8 cellular contexts compared by ENCODE assay signal in genomic region chr12:6684609-6685008, GRCh38. TPM values are rescaled to one million over a fixed set of nuclear protein-coding genes. Genes with fewer than 3 reads are reported as not detected.
DNase-seq lines count a peak whose midpoint lies in the region; ATAC-seq and TF ChIP-seq lines count a peak whose summit lies in the region.

No MANE protein-coding gene starts in this region.

- DNase-seq in activated CD8-positive, alpha-beta memory T cell treated with anti-CD3 and anti-CD28 coated beads, Interleukin-2, amount 50 U/mL, for 4 hours = peak; percentile 32
- DNase-seq in activated CD8-positive, alpha-beta memory T cell treated with anti-CD3 and anti-CD28 coated beads for 24 hours = no peak
- DNase-seq in NCI-H1694 treated with DMSO at 0.1 percent for 48 hours (lab: John Stamatoyannopoulos, UW) (peak; percentile 84), foreskin keratinocyte (no peak)
- DNase-seq in activated CD4-positive, alpha-beta T cell treated with anti-CD3 and anti-CD28 coated beads, Interleukin-2, amount 50 U/mL, for 48 hours = peak; percentile 34 to 54
- DNase-seq in stimulated activated naive B cell treated with anti-CD40 and anti-IgM and Interleukin-4, amounts not matched to agents 10 μg/mL and 1 μg/mL and 100 μg/mL, for 72 hours = peak; percentile 20

- peak; percentile 71 for TF ChIP-seq CTCF in foreskin keratinocyte (conservative IDR thresholded peaks at IDR 0.05)

- H3K4me1 ChIP-seq in foreskin keratinocyte = no peaks in the 10 kb centered on the region

- ATAC-seq in foreskin keratinocyte (no peak), GM19467 (IDR thresholded peaks at IDR 0.05; ENCODE audit: unreplicated experiment) (no peak), HG03139 (IDR thresholded peaks at IDR 0.05; ENCODE audit: unreplicated experiment) (no peak)
- no peak for ATAC-seq in stimulated activated naive B cell treated with anti-CD40 and anti-IgM and Interleukin-4, amounts not matched to agents 10 μg/mL and 1 μg/mL and 100 μg/mL, for 72 hours (replicated peaks)

- H3K4me3 Mint-ChIP-seq in stimulated activated naive B cell treated with anti-CD40 and anti-IgM and Interleukin-4, amounts not matched to agents 10 μg/mL and 1 μg/mL and 100 μg/mL, for 72 hours = no peak overlapping the region

- H3K4me1 Mint-ChIP-seq in stimulated activated naive B cell treated with anti-CD40 and anti-IgM and Interleukin-4, amounts not matched to agents 10 μg/mL and 1 μg/mL and 100 μg/mL, for 72 hours = peaks cover 24 to 59% of the 10 kb centered on the region in 2 donors

- H3K27ac Mint-ChIP-seq in stimulated activated naive B cell treated with anti-CD40 and anti-IgM and Interleukin-4, amounts not matched to agents 10 μg/mL and 1 μg/mL and 100 μg/mL, for 72 hours = peak overlapping the region; percentile 1

- no peaks in the 10 kb centered on the region for H3K27me3 Mint-ChIP-seq in stimulated activated naive B cell treated with anti-CD40 and anti-IgM and Interleukin-4, amounts not matched to agents 10 μg/mL and 1 μg/mL and 100 μg/mL, for 72 hours

- no peaks in the 10 kb centered on the region for H3K9me3 Mint-ChIP-seq in stimulated activated naive B cell treated with anti-CD40 and anti-IgM and Interleukin-4, amounts not matched to agents 10 μg/mL and 1 μg/mL and 100 μg/mL, for 72 hours

- H3K36me3 Mint-ChIP-seq in stimulated activated naive B cell treated with anti-CD40 and anti-IgM and Interleukin-4, amounts not matched to agents 10 μg/mL and 1 μg/mL and 100 μg/mL, for 72 hours = peaks cover 19 to 37% of the 10 kb centered on the region in 2 donors

- H3K27ac ChIP-seq in foreskin keratinocyte = no peak overlapping the region

- H3K27me3 ChIP-seq in foreskin keratinocyte = no peaks in the 10 kb centered on the region

RNA-seq across cellular contexts. Expression of gene ZNF384, which starts 4.6 kb away (rescaled TPM):
- total RNA-seq in foreskin keratinocyte = 28.0 and 30.4 TPM in 2 replicates
- 19.3 and 22.0 TPM in 2 replicates for polyA plus RNA-seq in foreskin keratinocyte

RNA-seq across cellular contexts. Expression of gene PIANP, which starts 16.0 kb away (rescaled TPM):
- total RNA-seq in foreskin keratinocyte = 0.04 TPM in 1 of 2 replicates, not detected in the other
- polyA plus RNA-seq in foreskin keratinocyte = 0.20 and 0.38 TPM in 2 replicates

RNA-seq across cellular contexts. Expression of gene ING4, which starts 21.7 kb away (rescaled TPM):
- total RNA-seq in foreskin keratinocyte = 9.9 and 16.2 TPM in 2 replicates
- 13.7 and 20.2 TPM in 2 replicates for polyA plus RNA-seq in foreskin keratinocyte

RNA-seq across cellular contexts. Expression of gene ACRBP, which starts 37.4 kb away (rescaled TPM):
- 0.07 TPM in 1 of 2 replicates, not detected in the other for total RNA-seq in foreskin keratinocyte
- 0.09 and 0.11 TPM in 2 replicates for polyA plus RNA-seq in foreskin keratinocyte

RNA-seq across cellular contexts. Expression of gene COPS7A, which starts 39.2 kb away (rescaled TPM):
- total RNA-seq in foreskin keratinocyte = 52.0 and 52.7 TPM in 2 replicates
- 53.6 and 60.4 TPM in 2 replicates for polyA plus RNA-seq in foreskin keratinocyte

Comparison
In these comparisons a context has a peak if more than half of its experiments do, and no peak if none do; other contexts are left out.
1. DNase-seq: peak in activated CD8-positive, alpha-beta memory T cell treated with anti-CD3 and anti-CD28 coated beads, Interleukin-2, amount 50 U/mL, for 4 hours (single experiment), NCI-H1694 treated with DMSO at 0.1 percent for 48 hours (single experiment), activated CD4-positive, alpha-beta T cell treated with anti-CD3 and anti-CD28 coated beads, Interleukin-2, amount 50 U/mL, for 48 hours (2 of 2) and stimulated activated naive B cell treated with anti-CD40 and anti-IgM and Interleukin-4, amounts not matched to agents 10 μg/mL and 1 μg/mL and 100 μg/mL, for 72 hours (single experiment); none in activated CD8-positive, alpha-beta memory T cell treated with anti-CD3 and anti-CD28 coated beads for 24 hours (single experiment) and foreskin keratinocyte (0 of 2).